In the genomic region with DNA sequence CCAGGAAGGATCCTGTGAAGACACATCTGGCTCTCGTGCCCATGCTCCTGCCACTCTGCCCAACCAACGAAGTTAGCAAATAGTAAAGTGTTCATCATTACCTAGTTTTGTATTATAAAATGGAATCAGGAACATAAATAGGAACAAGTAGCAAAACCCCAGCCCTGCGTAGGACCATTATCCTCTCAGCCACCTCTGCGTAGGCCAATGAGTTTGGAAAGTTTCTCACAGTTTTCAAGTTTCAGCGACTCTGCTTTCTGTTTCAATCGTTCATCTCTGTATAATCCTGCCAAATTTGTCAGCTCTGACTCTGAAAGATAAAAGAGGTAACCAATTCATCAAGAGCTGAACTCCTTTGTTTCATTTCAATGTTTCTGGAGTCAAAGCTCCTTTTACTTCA, we compare ENCODE assay signal across 1 cellular context.
A peak's percentile ranks its signal among the peaks of the same experiment; 100 is the strongest.
TF ChIP-seq lines count a peak whose summit lies in the region.

No MANE protein-coding gene starts in this region.

TF ChIP-seq in GM12878, 131 proteins besides CTCF, POLR2A, EP300 and RAD21:
- TF ChIP-seq IKZF2 (IDR thresholded peaks at IDR 0.05) (peak; percentile 23 to 38; a peak in 2 of 4 replicates), STAT1 (conservative IDR thresholded peaks at IDR 0.05) (no peak), RAD51 (IDR thresholded peaks at IDR 0.05) (no peak), IKZF1 (conservative IDR thresholded peaks at IDR 0.05) (peak; percentile 29; the same call in 1 of the 2 replicates)
- TF ChIP-seq, protein P1, sequence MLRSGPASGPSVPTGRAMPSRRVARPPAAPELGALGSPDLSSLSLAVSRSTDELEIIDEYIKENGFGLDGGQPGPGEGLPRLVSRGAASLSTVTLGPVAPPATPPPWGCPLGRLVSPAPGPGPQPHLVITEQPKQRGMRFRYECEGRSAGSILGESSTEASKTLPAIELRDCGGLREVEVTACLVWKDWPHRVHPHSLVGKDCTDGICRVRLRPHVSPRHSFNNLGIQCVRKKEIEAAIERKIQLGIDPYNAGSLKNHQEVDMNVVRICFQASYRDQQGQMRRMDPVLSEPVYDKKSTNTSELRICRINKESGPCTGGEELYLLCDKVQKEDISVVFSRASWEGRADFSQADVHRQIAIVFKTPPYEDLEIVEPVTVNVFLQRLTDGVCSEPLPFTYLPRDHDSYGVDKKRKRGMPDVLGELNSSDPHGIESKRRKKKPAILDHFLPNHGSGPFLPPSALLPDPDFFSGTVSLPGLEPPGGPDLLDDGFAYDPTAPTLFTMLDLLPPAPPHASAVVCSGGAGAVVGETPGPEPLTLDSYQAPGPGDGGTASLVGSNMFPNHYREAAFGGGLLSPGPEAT (IDR thresholded peaks at IDR 0.05; ENCODE audit: low read depth), result 0 out of 2 replicates have a peak, but pooled peaks have one; percentile 20
- TF ChIP-seq, protein P2, sequence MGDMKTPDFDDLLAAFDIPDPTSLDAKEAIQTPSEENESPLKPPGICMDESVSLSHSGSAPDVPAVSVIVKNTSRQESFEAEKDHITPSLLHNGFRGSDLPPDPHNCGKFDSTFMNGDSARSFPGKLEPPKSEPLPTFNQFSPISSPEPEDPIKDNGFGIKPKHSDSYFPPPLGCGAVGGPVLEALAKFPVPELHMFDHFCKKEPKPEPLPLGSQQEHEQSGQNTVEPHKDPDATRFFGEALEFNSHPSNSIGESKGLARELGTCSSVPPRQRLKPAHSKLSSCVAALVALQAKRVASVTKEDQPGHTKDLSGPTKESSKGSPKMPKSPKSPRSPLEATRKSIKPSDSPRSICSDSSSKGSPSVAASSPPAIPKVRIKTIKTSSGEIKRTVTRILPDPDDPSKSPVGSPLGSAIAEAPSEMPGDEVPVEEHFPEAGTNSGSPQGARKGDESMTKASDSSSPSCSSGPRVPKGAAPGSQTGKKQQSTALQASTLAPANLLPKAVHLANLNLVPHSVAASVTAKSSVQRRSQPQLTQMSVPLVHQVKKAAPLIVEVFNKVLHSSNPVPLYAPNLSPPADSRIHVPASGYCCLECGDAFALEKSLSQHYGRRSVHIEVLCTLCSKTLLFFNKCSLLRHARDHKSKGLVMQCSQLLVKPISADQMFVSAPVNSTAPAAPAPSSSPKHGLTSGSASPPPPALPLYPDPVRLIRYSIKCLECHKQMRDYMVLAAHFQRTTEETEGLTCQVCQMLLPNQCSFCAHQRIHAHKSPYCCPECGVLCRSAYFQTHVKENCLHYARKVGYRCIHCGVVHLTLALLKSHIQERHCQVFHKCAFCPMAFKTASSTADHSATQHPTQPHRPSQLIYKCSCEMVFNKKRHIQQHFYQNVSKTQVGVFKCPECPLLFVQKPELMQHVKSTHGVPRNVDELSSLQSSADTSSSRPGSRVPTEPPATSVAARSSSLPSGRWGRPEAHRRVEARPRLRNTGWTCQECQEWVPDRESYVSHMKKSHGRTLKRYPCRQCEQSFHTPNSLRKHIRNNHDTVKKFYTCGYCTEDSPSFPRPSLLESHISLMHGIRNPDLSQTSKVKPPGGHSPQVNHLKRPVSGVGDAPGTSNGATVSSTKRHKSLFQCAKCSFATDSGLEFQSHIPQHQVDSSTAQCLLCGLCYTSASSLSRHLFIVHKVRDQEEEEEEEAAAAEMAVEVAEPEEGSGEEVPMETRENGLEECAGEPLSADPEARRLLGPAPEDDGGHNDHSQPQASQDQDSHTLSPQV (IDR thresholded peaks at IDR 0.05), result no peak
- TF ChIP-seq, protein P3, sequence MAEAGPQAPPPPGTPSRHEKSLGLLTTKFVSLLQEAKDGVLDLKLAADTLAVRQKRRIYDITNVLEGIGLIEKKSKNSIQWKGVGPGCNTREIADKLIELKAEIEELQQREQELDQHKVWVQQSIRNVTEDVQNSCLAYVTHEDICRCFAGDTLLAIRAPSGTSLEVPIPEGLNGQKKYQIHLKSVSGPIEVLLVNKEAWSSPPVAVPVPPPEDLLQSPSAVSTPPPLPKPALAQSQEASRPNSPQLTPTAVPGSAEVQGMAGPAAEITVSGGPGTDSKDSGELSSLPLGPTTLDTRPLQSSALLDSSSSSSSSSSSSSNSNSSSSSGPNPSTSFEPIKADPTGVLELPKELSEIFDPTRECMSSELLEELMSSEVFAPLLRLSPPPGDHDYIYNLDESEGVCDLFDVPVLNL (IDR thresholded peaks at IDR 0.05; ENCODE audit: low read depth, low read length), result no peak
